In the genomic region with DNA sequence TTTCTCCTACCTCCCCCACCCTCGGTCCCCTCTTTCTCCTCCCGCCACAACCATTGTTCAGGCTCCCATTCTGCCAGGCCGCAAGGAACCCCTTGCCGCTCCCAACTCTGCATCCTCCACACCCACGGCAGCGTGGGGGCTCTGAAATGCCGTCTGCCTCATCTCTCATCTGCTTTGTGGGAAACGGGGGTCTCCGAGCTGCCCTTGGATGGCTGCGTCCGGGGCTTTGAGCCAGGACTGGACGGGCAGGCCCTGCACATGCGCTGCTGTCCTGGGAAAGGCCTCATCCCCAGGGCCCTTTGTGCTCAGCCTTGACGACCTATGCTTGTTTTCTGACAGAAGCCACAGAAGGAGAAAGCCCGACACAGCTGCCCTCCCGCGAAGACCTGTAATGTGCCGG, we compare ENCODE assay signal across 22 cellular contexts. TPM values are rescaled to one million over a fixed set of nuclear protein-coding genes. Genes with fewer than 3 reads are reported as not detected.
DNase-seq lines count a peak whose midpoint lies in the region; ATAC-seq and TF ChIP-seq lines count a peak whose summit lies in the region.
"Had no signal": no experiment of that assay in that cellular context is flagged by ENCODE, and none has a peak within 500 bp of the region (broad histone marks: within the 10 kb centered on the region; RNA-seq: fewer than 3 reads in every experiment).

No MANE protein-coding gene starts in this region.

- no peak for TF ChIP-seq CTCF in neural progenitor cell (IDR thresholded peaks at IDR 0.05)
- no peak for TF ChIP-seq CTCF in uterus (IDR thresholded peaks at IDR 0.05)

- H3K4me1 ChIP-seq in neural progenitor cell: no peaks in the 10 kb centered on the region
- H3K4me1 ChIP-seq in uterus: peaks cover 0 to 9% of the 10 kb centered on the region in 2 donors

- H3K9me3 ChIP-seq in neural progenitor cell (ENCODE audit: low read depth) (no peaks in the 10 kb centered on the region), uterus (no peaks in the 10 kb centered on the region)
- H3K9me3 ChIP-seq: A549, heart right ventricle had no signal

- H2AFZ ChIP-seq in neural progenitor cell (replicated peaks): no peak overlapping the region

- H3K4me3 Mint-ChIP-seq in activated CD4-positive, alpha-beta T cell treated with anti-CD3 and anti-CD28 coated beads, Interleukin-2, amount 10 ng/mL, durations not matched to agents 24 days and 14 days: peak overlapping the region; percentile 45
- H3K4me3 Mint-ChIP-seq in IgD-negative memory B cell (peak overlapping the region in 3 of 4 donors; percentile 59 to 66 (median 62)), neural progenitor cell (peak overlapping the region; percentile 59)
- H3K4me3 Mint-ChIP-seq in activated naive CD8-positive, alpha-beta T cell treated with anti-CD3 and anti-CD28 coated beads, Interleukin-2, amount 10 ng/mL, durations not matched to agents 7 days and 5 days: no peak overlapping the region
- H3K4me3 Mint-ChIP-seq: nephron progenitor cell had no signal

- H3K4me3 ChIP-seq in neural progenitor cell: no peak overlapping the region
- H3K4me3 ChIP-seq in uterus: no peak overlapping the region
- H3K4me3 ChIP-seq: A549, heart right ventricle, smooth muscle cell had no signal

- H3K27me3 ChIP-seq in neural progenitor cell: peaks cover 34% of the 10 kb centered on the region
- H3K27me3 ChIP-seq in uterus: peaks cover 0 to 7% of the 10 kb centered on the region in 2 donors

- intact Hi-C loops in activated CD4-positive, alpha-beta T cell treated with anti-CD3 and anti-CD28 coated beads, Interleukin-2, amount 10 ng/mL, durations not matched to agents 24 days and 14 days (cut with micrococcal nuclease): loop anchor here (5.0 kb wide), 1 partner anchor 265 kb away; no protein-coding TSS in a partner anchor
- intact Hi-C loops in uterus (cut with DNase I; ENCODE audit: low total_unique reads): loop anchor here (10.0 kb wide), 1 partner anchor 278 kb away; a partner anchor contains a TSS

- no peak overlapping the region for H3K27ac ChIP-seq in neural progenitor cell
- no peak overlapping the region for H3K27ac ChIP-seq in uterus
- H3K27ac ChIP-seq: A549 had no signal

- no peak overlapping the region for H3K9ac ChIP-seq in neural progenitor cell

- TF ChIP-seq POLR2A in uterus (IDR thresholded peaks at IDR 0.05): no peak

- H4K20me1 ChIP-seq in neural progenitor cell (ENCODE audit: low read depth): no peaks in the 10 kb centered on the region

- POLR2A ChIA-PET in activated naive CD8-positive, alpha-beta T cell treated with anti-CD3 and anti-CD28 coated beads, Interleukin-2, amount 10 ng/mL, durations not matched to agents 7 days and 5 days (lab: Charles Lee): interaction anchor here (1.7 to 1.8 kb wide), 2 partner anchors 103 to 178 kb away, joined by 5 read pairs; no protein-coding TSS in a partner anchor

- no peaks in the 10 kb centered on the region for H3K79me2 ChIP-seq in neural progenitor cell (ENCODE audit: low read depth)

- no peaks in the 10 kb centered on the region for H3K27me3 Mint-ChIP-seq in activated CD4-positive, alpha-beta T cell treated with anti-CD3 and anti-CD28 coated beads, Interleukin-2, amount 10 ng/mL, durations not matched to agents 24 days and 14 days
- H3K27me3 Mint-ChIP-seq in IgD-negative memory B cell (no peaks in the 10 kb centered on the region), neural progenitor cell (ENCODE audit: insufficient read depth, low read depth) (peaks cover 12% of the 10 kb centered on the region)
- H3K27me3 Mint-ChIP-seq in activated naive CD8-positive, alpha-beta T cell treated with anti-CD3 and anti-CD28 coated beads, Interleukin-2, amount 10 ng/mL, durations not matched to agents 7 days and 5 days: no peaks in the 10 kb centered on the region

- H3K36me3 Mint-ChIP-seq in activated CD4-positive, alpha-beta T cell treated with anti-CD3 and anti-CD28 coated beads, Interleukin-2, amount 10 ng/mL, durations not matched to agents 24 days and 14 days (ENCODE audit: low read depth): peaks cover 22% of the 10 kb centered on the region
- H3K36me3 Mint-ChIP-seq in IgD-negative memory B cell: no peaks in the 10 kb centered on the region
- peaks cover 2% of the 10 kb centered on the region for H3K36me3 Mint-ChIP-seq in activated naive CD8-positive, alpha-beta T cell treated with anti-CD3 and anti-CD28 coated beads, Interleukin-2, amount 10 ng/mL, durations not matched to agents 7 days and 5 days
- peaks cover 2% of the 10 kb centered on the region for H3K36me3 Mint-ChIP-seq in neural progenitor cell

- H3K27ac Mint-ChIP-seq in activated CD4-positive, alpha-beta T cell treated with anti-CD3 and anti-CD28 coated beads, Interleukin-2, amount 10 ng/mL, durations not matched to agents 24 days and 14 days: peak overlapping the region; percentile 86
- H3K27ac Mint-ChIP-seq in IgD-negative memory B cell (peak overlapping the region; percentile 81 to 97 (median 87)), neural progenitor cell (peak overlapping the region; percentile 40)
- H3K27ac Mint-ChIP-seq in activated naive CD8-positive, alpha-beta T cell treated with anti-CD3 and anti-CD28 coated beads, Interleukin-2, amount 10 ng/mL, durations not matched to agents 7 days and 5 days: peak overlapping the region; percentile 85
- H3K27ac Mint-ChIP-seq: nephron progenitor cell had no signal

- H3F3A ChIP-seq in neural progenitor cell (ENCODE audit: low read depth): peaks cover 9% of the 10 kb centered on the region

- H3K36me3 ChIP-seq in neural progenitor cell (no peaks in the 10 kb centered on the region), uterus (no peaks in the 10 kb centered on the region)

- H3K4me2 ChIP-seq in neural progenitor cell: no peak overlapping the region
- H3K4me2 ChIP-seq: A549, smooth muscle cell had no signal

- no peak for DNase-seq in activated CD4-positive, alpha-beta T cell treated with anti-CD3 and anti-CD28 coated beads, Interleukin-2, amount 10 ng/mL, durations not matched to agents 24 days and 14 days
- DNase-seq in activated CD4-positive, alpha-beta T cell treated with anti-CD3 and anti-CD28 coated beads for 4 hours: no peak
- DNase-seq in activated naive CD8-positive, alpha-beta T cell treated with anti-CD3 and anti-CD28 coated beads, Interleukin-2, amount 10 ng/mL, durations not matched to agents 7 days and 5 days: no peak
- no peak for DNase-seq in neural progenitor cell (ENCODE audit: low spot score)
- no peak for DNase-seq in uterus
- no peak for DNase-seq in islet precursor cell
- DNase-seq in NCI-H1930 (lab: John Stamatoyannopoulos, UW): no peak
- DNase-seq: activated T-cell treated with anti-CD3 and anti-CD28 coated beads for 4 hours; amygdala; cerebellar nuclear complex; DMS79 treated with DMSO at 0.1 percent for 48 hours; heart right ventricle; Kasumi-1; NCI-H1105; nephron progenitor cell; OCI-M1; SIG-M5; stimulated activated CD8-positive, alpha-beta memory T cell treated with anti-CD3 and anti-CD28 coated beads, Interleukin-4, amount 100 ng/mL, for 48 hours had no signal

- ATAC-seq in activated naive CD8-positive, alpha-beta T cell treated with anti-CD3 and anti-CD28 coated beads, Interleukin-2, amount 10 ng/mL, durations not matched to agents 7 days and 5 days (ENCODE audit: low read depth): no peak
- ATAC-seq: A549; activated CD4-positive, CD25-positive, alpha-beta regulatory T cell treated with anti-CD3 and anti-CD28 coated beads, Interleukin-2, amount 50 U/mL, for 24 hours; heart right ventricle had no signal

- H3K4me1 Mint-ChIP-seq in activated CD4-positive, alpha-beta T cell treated with anti-CD3 and anti-CD28 coated beads, Interleukin-2, amount 10 ng/mL, durations not matched to agents 24 days and 14 days: peaks cover 33% of the 10 kb centered on the region
- H3K4me1 Mint-ChIP-seq in IgD-negative memory B cell (peaks cover 29 to 50% (median 38%) of the 10 kb centered on the region in 3 donors), neural progenitor cell (peaks cover 21% of the 10 kb centered on the region)
- peaks cover 24% of the 10 kb centered on the region for H3K4me1 Mint-ChIP-seq in activated naive CD8-positive, alpha-beta T cell treated with anti-CD3 and anti-CD28 coated beads, Interleukin-2, amount 10 ng/mL, durations not matched to agents 7 days and 5 days

- no peaks in the 10 kb centered on the region for H3K9me3 Mint-ChIP-seq in activated CD4-positive, alpha-beta T cell treated with anti-CD3 and anti-CD28 coated beads, Interleukin-2, amount 10 ng/mL, durations not matched to agents 24 days and 14 days
- H3K9me3 Mint-ChIP-seq in IgD-negative memory B cell: no peaks in the 10 kb centered on the region
- H3K9me3 Mint-ChIP-seq in activated naive CD8-positive, alpha-beta T cell treated with anti-CD3 and anti-CD28 coated beads, Interleukin-2, amount 10 ng/mL, durations not matched to agents 7 days and 5 days: no peaks in the 10 kb centered on the region
- no peaks in the 10 kb centered on the region for H3K9me3 Mint-ChIP-seq in neural progenitor cell
- H3K9me3 Mint-ChIP-seq: nephron progenitor cell had no signal

RNA-seq across cellular contexts. Expression of a gene that starts 8.5 kb away (rescaled TPM):
- total RNA-seq in activated CD4-positive, alpha-beta T cell treated with anti-CD3 and anti-CD28 coated beads, Interleukin-2, amount 10 ng/mL, durations not matched to agents 24 days and 14 days: 46.8 and 47.4 TPM in 2 replicates
- polyA plus RNA-seq in IgD-negative memory B cell: 29.7 TPM
- 10 to 100 TPM; 40.3 to 41.0 TPM for total RNA-seq in activated naive CD8-positive, alpha-beta T cell treated with anti-CD3 and anti-CD28 coated beads, Interleukin-2, amount 10 ng/mL, durations not matched to agents 7 days and 5 days
- total RNA-seq in neural progenitor cell (ENCODE audit: low replicate concordance): 12.2 and 22.6 TPM in 2 replicates
- 10 to 100 TPM in 2 of 4 donors, 1 to 10 TPM in 2; 3.6 to 37.0 (median 14.6) TPM for total RNA-seq in uterus

RNA-seq across cellular contexts. Expression of a gene that starts 8.7 kb away (rescaled TPM):
- 13.8 and 17.9 TPM in 2 replicates for total RNA-seq in activated CD4-positive, alpha-beta T cell treated with anti-CD3 and anti-CD28 coated beads, Interleukin-2, amount 10 ng/mL, durations not matched to agents 24 days and 14 days
- polyA plus RNA-seq in IgD-negative memory B cell: 13.4 TPM
- 10 to 100 TPM; 18.0 to 20.2 TPM for total RNA-seq in activated naive CD8-positive, alpha-beta T cell treated with anti-CD3 and anti-CD28 coated beads, Interleukin-2, amount 10 ng/mL, durations not matched to agents 7 days and 5 days
- total RNA-seq in neural progenitor cell (ENCODE audit: low replicate concordance): 4.9 and 14.2 TPM in 2 replicates
- 10 to 100 TPM; 11.8 to 22.5 (median 18.3) TPM for total RNA-seq in uterus

RNA-seq across cellular contexts. Expression of a gene that starts 33.7 kb away (rescaled TPM):
- 302 and 304 TPM in 2 replicates for total RNA-seq in activated CD4-positive, alpha-beta T cell treated with anti-CD3 and anti-CD28 coated beads, Interleukin-2, amount 10 ng/mL, durations not matched to agents 24 days and 14 days
- 47.1 TPM for polyA plus RNA-seq in IgD-negative memory B cell
- 10 to 100 TPM; 44.3 to 48.5 TPM for total RNA-seq in activated naive CD8-positive, alpha-beta T cell treated with anti-CD3 and anti-CD28 coated beads, Interleukin-2, amount 10 ng/mL, durations not matched to agents 7 days and 5 days
- total RNA-seq in neural progenitor cell (ENCODE audit: low replicate concordance): 15.1 and 37.2 TPM in 2 replicates
- 100 to 1,000 TPM in 1 of 4 donors, 10 to 100 TPM in 3; 31.7 to 106 (median 53.6) TPM for total RNA-seq in uterus
